In the genomic region with DNA sequence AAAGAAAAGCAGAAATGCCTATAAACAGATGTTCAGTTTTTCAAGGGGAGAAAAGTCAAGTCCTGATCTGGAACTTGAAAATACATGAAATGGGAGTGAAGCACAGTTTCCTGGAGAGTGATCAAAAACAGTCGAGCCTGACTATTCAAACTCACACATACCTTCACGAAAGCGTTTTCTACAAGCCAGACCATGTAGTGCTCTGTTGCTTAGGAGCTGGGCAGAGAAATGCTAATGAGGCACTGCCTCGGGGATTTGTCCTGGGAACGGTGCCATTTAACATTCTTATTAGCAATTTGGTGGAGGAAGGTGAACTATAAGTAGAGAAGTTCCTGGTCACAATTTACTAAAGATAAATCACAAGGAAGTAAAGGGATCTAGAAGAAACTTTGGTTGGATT, we compare ENCODE assay signal across 10 cellular contexts. TPM values are rescaled to one million over a fixed set of nuclear protein-coding genes. Genes with fewer than 3 reads are reported as not detected.
DNase-seq lines count a peak whose midpoint lies in the region; ATAC-seq, FAIRE-seq and TF ChIP-seq lines count a peak whose summit lies in the region.
"Had no signal": no experiment of that assay in that cellular context is flagged by ENCODE, and none has a peak within 500 bp of the region (broad histone marks: within the 10 kb centered on the region; RNA-seq: fewer than 3 reads in every experiment).

No MANE protein-coding gene starts in this region.

- peaks cover 75% of the 10 kb centered on the region for H3K79me2 ChIP-seq in endothelial cell of umbilical vein (ENCODE audit: control insufficient read depth, insufficient read depth, low read length)

- no peaks in the 10 kb centered on the region for H3K9me1 ChIP-seq in endothelial cell of umbilical vein (replicated peaks; ENCODE audit: control insufficient read depth, extremely low read depth, insufficient read depth, low read length)

- BruUV-seq in endothelial cell of umbilical vein (replicated peaks; lab: Mats Ljungman, UMichigan) = no TSS peak

- no peak overlapping the region for H2AFZ ChIP-seq in endothelial cell of umbilical vein (ENCODE audit: low read depth, low read length)

- TF ChIP-seq POLR2A in endothelial cell of umbilical vein (IDR thresholded peaks at IDR 0.05; ENCODE audit: low read depth, low read length) (no peak), vagina (IDR thresholded peaks at IDR 0.05) (no peak)

- no peak overlapping the region for H3K4me3 ChIP-seq in AG04449 (ENCODE audit: low read depth, low read length)
- H3K4me3 ChIP-seq in LNCaP clone FGC (ENCODE audit: low read depth, low read length) = no peak overlapping the region
- no peak overlapping the region for H3K4me3 ChIP-seq in endothelial cell of umbilical vein (replicated peaks in 1 of 3; ENCODE audit: insufficient read depth in 1 of 3, low read depth in 1 of 3, low read length in 3 of 3)
- no peak overlapping the region for H3K4me3 ChIP-seq in lung
- H3K4me3 ChIP-seq in vagina = no peak overlapping the region

- no peaks in the 10 kb centered on the region for H3K27me3 ChIP-seq in endothelial cell of umbilical vein (ENCODE audit: control insufficient read depth in 2 of 2, insufficient read depth in 2 of 2, low read length in 2 of 2)
- no peaks in the 10 kb centered on the region for H3K27me3 ChIP-seq in lung (ENCODE audit: control insufficient read depth, insufficient read depth)
- H3K27me3 ChIP-seq in vagina = no peaks in the 10 kb centered on the region

- no peak for TF ChIP-seq CTCF in AG04449 (IDR thresholded peaks at IDR 0.05; ENCODE audit: insufficient read depth, low read length, missing control alignments)
- no peak for TF ChIP-seq CTCF in LNCaP clone FGC (IDR thresholded peaks at IDR 0.05; ENCODE audit: control insufficient read depth, extremely low read depth, insufficient read depth)
- no peak for TF ChIP-seq CTCF in endothelial cell of umbilical vein (IDR thresholded peaks at IDR 0.05; ENCODE audit: extremely low read depth in 1 of 2, insufficient read depth in 1 of 2, low read depth in 1 of 2, low read length in 2 of 2)
- TF ChIP-seq CTCF in lung (IDR thresholded peaks at IDR 0.05; ENCODE audit: control extremely low read depth, extremely low read depth) = no peak
- no peak for TF ChIP-seq CTCF in vagina (IDR thresholded peaks at IDR 0.05)

- no peak overlapping the region for H3K9ac ChIP-seq in endothelial cell of umbilical vein (replicated peaks; ENCODE audit: extremely low read depth, insufficient read depth, low read length)

- H3K27ac ChIP-seq in endothelial cell of umbilical vein (ENCODE audit: insufficient read depth, low read depth, low read length) = no peak overlapping the region
- peak overlapping the region; percentile 4 to 50 for H3K27ac ChIP-seq in lung (ENCODE audit: low read depth in 1 of 2, low read length in 1 of 2)
- no peak overlapping the region for H3K27ac ChIP-seq in vagina

- CTCF ChIA-PET in AG04449 (lab: Yijun Ruan, JAX) = interaction anchor here (0.8 kb wide), 1 partner anchor 66 kb away, joined by 3 read pairs; no protein-coding TSS in a partner anchor
- CTCF ChIA-PET in endothelial cell of umbilical vein (lab: Charles Lee) = interaction anchor here (1.3 kb wide), 1 partner anchor 15 kb away, joined by 6 read pairs; no protein-coding TSS in a partner anchor
- CTCF ChIA-PET in HEK293T (lab: Yijun Ruan, JAX) = interaction anchor here (0.8 to 0.9 kb wide), 2 partner anchors 15 to 89 kb away, joined by 3 to 4 read pairs; a partner anchor contains a TSS

- H3K36me3 ChIP-seq in endothelial cell of umbilical vein (ENCODE audit: control insufficient read depth in 2 of 2, extremely low read depth in 1 of 2, insufficient read depth in 2 of 2, low read length in 2 of 2) = peaks cover 3 to 5% of the 10 kb centered on the region in 2 experiments
- peaks cover 1 to 5% of the 10 kb centered on the region in 2 donors for H3K36me3 ChIP-seq in lung (ENCODE audit: control insufficient read depth in 2 of 2, insufficient read depth in 2 of 2, low read length in 2 of 2)
- no peaks in the 10 kb centered on the region for H3K36me3 ChIP-seq in vagina

- peak; percentile 55 for ATAC-seq in lung (ENCODE audit: insufficient read depth, low FRiP score)

- peak; percentile 15 for FAIRE-seq in endothelial cell of umbilical vein (lab: Jason Lieb, UNC)

- no peaks in the 10 kb centered on the region for H3K4me1 ChIP-seq in endothelial cell of umbilical vein (ENCODE audit: control insufficient read depth, extremely low read depth, insufficient read depth, low read length)
- H3K4me1 ChIP-seq in lung (ENCODE audit: control insufficient read depth in 2 of 2, insufficient read depth in 2 of 2, low read length in 2 of 2) = peaks cover 0 to 27% of the 10 kb centered on the region in 2 donors
- H3K4me1 ChIP-seq in vagina = peaks cover 12% of the 10 kb centered on the region

- no peaks in the 10 kb centered on the region for H3K9me3 ChIP-seq in endothelial cell of umbilical vein (replicated peaks; ENCODE audit: control insufficient read depth, insufficient read depth, low read length)
- no peaks in the 10 kb centered on the region for H3K9me3 ChIP-seq in lung (ENCODE audit: control insufficient read depth in 2 of 2, insufficient read depth in 1 of 2, low read length in 1 of 2)
- no peaks in the 10 kb centered on the region for H3K9me3 ChIP-seq in vagina

- dilution Hi-C loops in endothelial cell of umbilical vein (cut with MboI; ENCODE audit: extremely low pct_ligation_motif_present, low sequenced_read_pairs) = no loop called here

- H4K20me1 ChIP-seq in endothelial cell of umbilical vein (replicated peaks; ENCODE audit: control insufficient read depth, extremely low read depth, insufficient read depth, low read length) = peaks cover 13% of the 10 kb centered on the region

- intact Hi-C loops in endothelial cell of umbilical vein (cut with micrococcal nuclease) = no loop called here
- intact Hi-C loops in vagina (cut with DNase I) = no loop called here

- POLR2A ChIA-PET in AG04449 (lab: Yijun Ruan, JAX) (no interaction called here), endothelial cell of umbilical vein (lab: Charles Lee) (no interaction called here), HEK293T (lab: Yijun Ruan, JAX) (no interaction called here)

- WGBS in lung, 2 donors = 48 to 71% methylated on average over 5 of the region's 5 CpGs

- DNase-seq in AG04449 (ENCODE audit: low read depth, low spot score) (peak; percentile 34), LNCaP clone FGC (ENCODE audit: low read depth) (peak; percentile 83), endothelial cell of umbilical vein (ENCODE audit: low read depth, low spot score) (no peak), lung (ENCODE audit: low spot score) (peak; percentile 49), vagina (ENCODE audit: extremely low spot score in 2 of 2) (no peak), HEK293T (ENCODE audit: extremely low spot score) (no peak), NCI-H510A treated with DMSO at 0.1 percent for 48 hours (lab: John Stamatoyannopoulos, UW) (no peak), GDM1 (lab: John Stamatoyannopoulos, UW) (no peak)
- DNase-seq: cerebellar nuclear complex, COR-L47 had no signal

- no peak overlapping the region for H3K4me2 ChIP-seq in endothelial cell of umbilical vein (ENCODE audit: insufficient read depth, low read length)

TF ChIP-seq in endothelial cell of umbilical vein, 7 proteins besides CTCF, POLR2A, EP300 and RAD21:
- TF ChIP-seq FOS (IDR thresholded peaks at IDR 0.05; ENCODE audit: borderline replicate concordance, insufficient read depth, low read length) = no peak
- TF ChIP-seq POLR2AphosphoS5 (IDR thresholded peaks at IDR 0.05; ENCODE audit: insufficient read depth, low read depth, low read length) = no peak
- TF ChIP-seq, protein P1, sequence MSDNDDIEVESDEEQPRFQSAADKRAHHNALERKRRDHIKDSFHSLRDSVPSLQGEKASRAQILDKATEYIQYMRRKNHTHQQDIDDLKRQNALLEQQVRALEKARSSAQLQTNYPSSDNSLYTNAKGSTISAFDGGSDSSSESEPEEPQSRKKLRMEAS (IDR thresholded peaks at IDR 0.05; ENCODE audit: insufficient read depth, insufficient read length) = no peak
- TF ChIP-seq MYC (IDR thresholded peaks at IDR 0.05; ENCODE audit: low read depth, low read length) = no peak
- no peak for TF ChIP-seq EZH2 (IDR thresholded peaks at IDR 0.05; ENCODE audit: borderline replicate concordance, low read depth, low read length, severe bottlenecking)
- TF ChIP-seq GATA2 (IDR thresholded peaks at IDR 0.05; ENCODE audit: insufficient read depth, insufficient read length, low read depth, low read length) = no peak
- TF ChIP-seq JUN (IDR thresholded peaks at IDR 0.05; ENCODE audit: borderline replicate concordance, insufficient read depth, insufficient read length, low read depth) = no peak

TF ChIP-seq in HEK293T, 16 proteins besides CTCF, POLR2A, EP300 and RAD21:
- TF ChIP-seq, protein P2, sequence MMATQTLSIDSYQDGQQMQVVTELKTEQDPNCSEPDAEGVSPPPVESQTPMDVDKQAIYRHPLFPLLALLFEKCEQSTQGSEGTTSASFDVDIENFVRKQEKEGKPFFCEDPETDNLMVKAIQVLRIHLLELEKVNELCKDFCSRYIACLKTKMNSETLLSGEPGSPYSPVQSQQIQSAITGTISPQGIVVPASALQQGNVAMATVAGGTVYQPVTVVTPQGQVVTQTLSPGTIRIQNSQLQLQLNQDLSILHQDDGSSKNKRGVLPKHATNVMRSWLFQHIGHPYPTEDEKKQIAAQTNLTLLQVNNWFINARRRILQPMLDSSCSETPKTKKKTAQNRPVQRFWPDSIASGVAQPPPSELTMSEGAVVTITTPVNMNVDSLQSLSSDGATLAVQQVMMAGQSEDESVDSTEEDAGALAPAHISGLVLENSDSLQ (IDR thresholded peaks at IDR 0.05) = no peak
- no peak for TF ChIP-seq LEF1 (IDR thresholded peaks at IDR 0.05; ENCODE audit: borderline replicate concordance)
- TF ChIP-seq FOXA1 (IDR thresholded peaks at IDR 0.05) = no peak
- no peak for TF ChIP-seq ZNF384 (IDR thresholded peaks at IDR 0.05)
- no peak for TF ChIP-seq HDGF (IDR thresholded peaks at IDR 0.05; ENCODE audit: borderline replicate concordance)
- TF ChIP-seq FOXM1 (IDR thresholded peaks at IDR 0.05; ENCODE audit: borderline replicate concordance) = no peak

RNA-seq across cellular contexts. Expression of a gene that starts 5.9 kb away (rescaled TPM):
- total RNA-seq in endothelial cell of umbilical vein (55.0 and 66.9 TPM in 2 replicates), lung (10 to 100 TPM; 46.4 to 53.7 TPM), vagina (23.1 TPM)
- polyA plus RNA-seq in endothelial cell of umbilical vein (24.8 and 25.2 TPM in 2 replicates), lung (10 to 100 TPM in 1 of 2 donors, 1 to 10 TPM in 1; 5.2 to 14.4 TPM)
- 23.5 and 25.5 TPM in 2 replicates for polyA plus RNA-seq in endothelial cell of umbilical vein (2011; cell fraction: cytosol; rRNA removed)
- 53.5 and 60.0 TPM in 2 replicates for polyA plus RNA-seq in endothelial cell of umbilical vein (2011; cell fraction: nucleus; rRNA removed)
- 35.2 and 36.6 TPM in 2 replicates for polyA plus RNA-seq in endothelial cell of umbilical vein (2012)
- polyA minus RNA-seq in endothelial cell of umbilical vein = 107 and 133 TPM in 2 replicates
- polyA minus RNA-seq in endothelial cell of umbilical vein (2011; cell fraction: cytosol; rRNA and poly(A)+ RNA removed) = 5.1 TPM
- 88.3 and 116 TPM in 2 replicates for polyA minus RNA-seq in endothelial cell of umbilical vein (2011; cell fraction: nucleus; rRNA and poly(A)+ RNA removed)

Comparison
In these comparisons a context has a peak if more than half of its experiments do, and no peak if none do; other contexts are left out.
1. DNase-seq: peak in AG04449 (single experiment), LNCaP clone FGC (single experiment) and lung (single experiment); none in endothelial cell of umbilical vein (single experiment), vagina (0 of 2), HEK293T (single experiment), NCI-H510A treated with DMSO at 0.1 percent for 48 hours (single experiment) and GDM1 (single experiment).
2. H3K27ac ChIP-seq: peak in lung (2 of 2); none in endothelial cell of umbilical vein (single experiment) and vagina (single experiment).